8 cellular contexts compared by ENCODE assay signal in genomic region chr15:83365370-83365938, GRCh38.
DNase-seq lines count a peak whose midpoint lies in the region; TF ChIP-seq lines count a peak whose summit lies in the region.

No MANE protein-coding gene starts in this region.

- no peak overlapping the region for H3K27ac Mint-ChIP-seq in activated naive CD4-positive, alpha-beta T cell treated with anti-CD3 and anti-CD28 coated beads, Interleukin-2, amount 50 U/mL, for 24 hours

- peaks cover 36% of the 10 kb centered on the region for H3K27me3 ChIP-seq in cardiac muscle cell

- no peak overlapping the region for H3K27ac ChIP-seq in cardiac muscle cell

- H3K4me1 ChIP-seq in cardiac muscle cell (ENCODE audit: low read depth) = peaks cover 12% of the 10 kb centered on the region

- CTCF ChIA-PET in AG04449 (lab: Yijun Ruan, JAX) = interaction anchor here (0.9 to 1.3 kb wide), 4 partner anchors 9 to 118 kb away, joined by 3 to 10 read pairs (median 4); no protein-coding TSS in a partner anchor

- peak; percentile 49 for DNase-seq in AG04449 (ENCODE audit: low read depth, low spot score)
- DNase-seq in HS-27A (ENCODE audit: low read depth) = peak; percentile 34
- peak; percentile 57 to 92 for DNase-seq in cardiac muscle cell (ENCODE audit: low read depth in 1 of 2, low spot score in 1 of 2)
- DNase-seq in posterior cingulate gyrus = peak; percentile 36 to 93 (median 58)
- no peak for DNase-seq in NCI-H1092 treated with DMSO at 0.1 percent for 48 hours (lab: John Stamatoyannopoulos, UW)
- no peak for DNase-seq in SIG-M5 (lab: John Stamatoyannopoulos, UW)
- DNase-seq in NCI-H187 treated with DMSO at 0.1 percent for 48 hours (lab: John Stamatoyannopoulos, UW) = no peak

- peaks cover 43% of the 10 kb centered on the region for H3K27me3 Mint-ChIP-seq in activated naive CD4-positive, alpha-beta T cell treated with anti-CD3 and anti-CD28 coated beads, Interleukin-2, amount 50 U/mL, for 24 hours

- H3K9me3 Mint-ChIP-seq in activated naive CD4-positive, alpha-beta T cell treated with anti-CD3 and anti-CD28 coated beads, Interleukin-2, amount 50 U/mL, for 24 hours = no peaks in the 10 kb centered on the region

- H3K4me3 Mint-ChIP-seq in activated naive CD4-positive, alpha-beta T cell treated with anti-CD3 and anti-CD28 coated beads, Interleukin-2, amount 50 U/mL, for 24 hours = peak overlapping the region; percentile 74

- H3K36me3 ChIP-seq in cardiac muscle cell = no peaks in the 10 kb centered on the region

- H3K4me3 ChIP-seq in AG04449 (ENCODE audit: low read depth, low read length) = peak overlapping the region; percentile 57
- H3K4me3 ChIP-seq in cardiac muscle cell = peak overlapping the region; percentile 26

- no peaks in the 10 kb centered on the region for H3K36me3 Mint-ChIP-seq in activated naive CD4-positive, alpha-beta T cell treated with anti-CD3 and anti-CD28 coated beads, Interleukin-2, amount 50 U/mL, for 24 hours

- no peaks in the 10 kb centered on the region for H3K9me3 ChIP-seq in cardiac muscle cell (ENCODE audit: low read depth)

- POLR2A ChIA-PET in AG04449 (lab: Yijun Ruan, JAX) = interaction anchor here (1.3 kb wide), 1 partner anchor 82 kb away, joined by 4 read pairs; no protein-coding TSS in a partner anchor

- H3K4me1 Mint-ChIP-seq in activated naive CD4-positive, alpha-beta T cell treated with anti-CD3 and anti-CD28 coated beads, Interleukin-2, amount 50 U/mL, for 24 hours = peaks cover 14% of the 10 kb centered on the region

- TF ChIP-seq CTCF in AG04449 (IDR thresholded peaks at IDR 0.05; ENCODE audit: insufficient read depth, low read length, missing control alignments) (no peak), cardiac muscle cell (IDR thresholded peaks at IDR 0.05; ENCODE audit: low read depth, low read length) (no peak)

- intact Hi-C loops in posterior cingulate gyrus (cut with DNase I) = no loop called here

Comparison
In these comparisons a context has a peak if more than half of its experiments do, and no peak if none do; other contexts are left out.
1. DNase-seq: peak in AG04449 (single experiment), HS-27A (single experiment), cardiac muscle cell (2 of 2) and posterior cingulate gyrus (10 of 10); none in NCI-H1092 treated with DMSO at 0.1 percent for 48 hours (single experiment), SIG-M5 (single experiment) and NCI-H187 treated with DMSO at 0.1 percent for 48 hours (single experiment).